ENCODE assay signal across 7 cellular contexts in genomic region chr6:88780714-88781389, GRCh38.
DNase-seq lines count a peak whose midpoint lies in the region; ATAC-seq and TF ChIP-seq lines count a peak whose summit lies in the region.

No MANE protein-coding gene starts in this region.

- no peaks in the 10 kb centered on the region for H3K4me1 ChIP-seq in mucosa of descending colon (ENCODE audit: low read depth)

- no peak overlapping the region for H3K4me3 ChIP-seq in GM12864 (ENCODE audit: low read depth, low read length)
- H3K4me3 ChIP-seq in mucosa of descending colon = no peak overlapping the region

- TF ChIP-seq CTCF in GM12864 (IDR thresholded peaks at IDR 0.05; ENCODE audit: low read depth, low read length, missing control alignments) (peak; percentile 80), mucosa of descending colon (IDR thresholded peaks at IDR 0.05) (peak; percentile 66)

- no peaks in the 10 kb centered on the region for H3K9me3 Mint-ChIP-seq in effector memory CD8-positive, alpha-beta T cell

- peak; percentile 52 for ATAC-seq in HG03442 (IDR thresholded peaks at IDR 0.05; ENCODE audit: unreplicated experiment)
- peak; percentile 91 for ATAC-seq in effector memory CD8-positive, alpha-beta T cell (replicated peaks)
- peak; percentile 78 for ATAC-seq in mucosa of descending colon

- no peaks in the 10 kb centered on the region for H3K27me3 Mint-ChIP-seq in effector memory CD8-positive, alpha-beta T cell

- H3K36me3 ChIP-seq in mucosa of descending colon (ENCODE audit: low read depth) = no peaks in the 10 kb centered on the region

- H3K36me3 Mint-ChIP-seq in effector memory CD8-positive, alpha-beta T cell (ENCODE audit: insufficient read depth) = peaks cover 10% of the 10 kb centered on the region

- intact Hi-C loops in mucosa of descending colon (cut with DNase I, micrococcal nuclease) = loop anchor here in 1 of 2 donors (5.0 kb wide), 1 partner anchor 854 kb away; no protein-coding TSS in a partner anchor

- H3K9me3 ChIP-seq in mucosa of descending colon = no peaks in the 10 kb centered on the region

- DNase-seq in GM12864 (ENCODE audit: low read depth) (peak; percentile 68), NCI-H69 (lab: John Stamatoyannopoulos, UW) (peak; percentile 93), mucosa of descending colon (peak in 1 of 3 donors; percentile 29)
- peak; percentile 29 for DNase-seq in activated CD4-positive, alpha-beta T cell treated with anti-CD3 and anti-CD28 coated beads, Interleukin-2, amount 50 U/mL, for 1 hour
- DNase-seq in effector memory CD8-positive, alpha-beta T cell = peak; percentile 45 to 52 (median 48)
- peak; percentile 1 for DNase-seq in stimulated activated naive CD4-positive, alpha-beta T cell treated with Interleukin-2 at 50 U/mL for 16 hours (lab: John Stamatoyannopoulos, UW)

- H3K4me1 Mint-ChIP-seq in effector memory CD8-positive, alpha-beta T cell (ENCODE audit: low read depth in 2 of 2) = peaks cover 3 to 5% of the 10 kb centered on the region in 2 donors

- no peak overlapping the region for H3K27ac Mint-ChIP-seq in effector memory CD8-positive, alpha-beta T cell

- no peak overlapping the region for H3K4me3 Mint-ChIP-seq in effector memory CD8-positive, alpha-beta T cell
